In genomic region chr15:40554164-40554530, GRCh38 we compare ENCODE assay signal across 1 cellular context.
TF ChIP-seq lines count a peak whose summit lies in the region.

No MANE protein-coding gene starts in this region.

TF ChIP-seq in neural cell, 6 proteins besides CTCF, POLR2A, EP300 and RAD21:
- TF ChIP-seq REST (IDR thresholded peaks at IDR 0.05; ENCODE audit: borderline replicate concordance) (peak; percentile 43), POLR2AphosphoS5 (IDR thresholded peaks at IDR 0.05) (no peak)
